12 cellular contexts compared by ENCODE assay signal in the genomic region with DNA sequence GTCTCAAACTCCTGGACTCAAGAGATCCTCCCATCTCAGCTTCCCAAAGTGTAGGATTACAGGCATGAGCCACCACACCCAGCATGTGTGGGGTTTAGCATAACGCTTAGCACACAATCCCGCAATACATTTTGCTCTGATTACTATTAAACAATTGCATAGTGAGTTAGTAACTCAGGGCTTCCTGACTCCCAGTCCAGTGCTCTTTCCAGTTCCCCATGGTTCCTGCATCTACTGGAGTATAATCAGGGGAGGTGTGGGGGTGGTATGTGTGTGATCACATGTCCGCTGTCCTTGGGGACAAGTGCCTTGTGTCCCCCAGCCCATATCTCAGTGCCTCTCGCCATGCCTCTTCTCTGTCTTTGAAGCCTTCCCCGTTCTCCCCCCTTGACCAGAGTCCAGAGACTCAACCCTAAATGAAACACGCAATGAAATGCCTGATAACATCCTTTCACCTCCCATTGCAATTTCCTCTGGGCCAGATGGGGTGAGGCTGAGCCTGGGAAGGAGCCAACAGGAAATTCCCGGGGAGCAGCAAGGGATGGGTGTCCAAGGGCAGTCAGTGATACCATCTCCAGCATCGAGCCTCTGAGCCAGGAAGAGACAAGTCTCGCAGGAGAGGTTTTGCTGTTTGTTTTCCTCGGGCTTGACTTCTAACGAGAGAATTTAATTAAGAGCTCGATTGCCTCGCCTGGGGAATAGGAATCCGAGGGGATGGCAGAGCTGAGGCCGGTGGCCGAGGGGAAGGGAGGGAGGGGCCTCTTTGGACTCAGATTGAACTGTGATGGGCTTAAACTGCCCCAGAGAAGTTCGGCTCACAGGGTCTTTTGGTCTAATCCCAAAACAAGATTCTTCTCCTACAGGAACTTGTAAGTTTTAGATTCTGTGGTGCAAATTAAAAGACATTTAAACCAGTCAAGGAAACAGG. TPM values are rescaled to one million over a fixed set of nuclear protein-coding genes. Genes with fewer than 3 reads are reported as not detected.
DNase-seq lines count a peak whose midpoint lies in the region; ATAC-seq, FAIRE-seq and TF ChIP-seq lines count a peak whose summit lies in the region.
"Had no signal": no experiment of that assay in that cellular context is flagged by ENCODE, and none has a peak within 500 bp of the region (broad histone marks: within the 10 kb centered on the region; RNA-seq: fewer than 3 reads in every experiment).

No MANE protein-coding gene starts in this region.

- peak overlapping the region in 7 of 10 donors; percentile 26 to 74 (median 55) for H3K27ac ChIP-seq in heart right ventricle

- DNase-seq in H54 (ENCODE audit: insufficient read length, low spot score), result peak; percentile 60
- peak; percentile 70 for DNase-seq in amniotic epithelial cell (ENCODE audit: low read depth)
- peak; percentile 39 to 42 for DNase-seq in heart right ventricle
- DNase-seq in retinal pigment epithelial cell (ENCODE audit: low read depth), result no peak
- DNase-seq in Kasumi-1 (lab: John Stamatoyannopoulos, UW), result no peak
- DNase-seq in GM13976 (ENCODE audit: low spot score), result no peak
- no peak for DNase-seq in activated CD8-positive, alpha-beta memory T cell treated with anti-CD3 and anti-CD28 coated beads, Interleukin-2, amount 50 U/mL, for 4 hours
- DNase-seq in activated naive CD4-positive, alpha-beta T cell treated with anti-CD3 and anti-CD28 coated beads for 36 hours, result no peak
- DNase-seq: NCI-H1436, T-cell had no signal

- H3K4me3 ChIP-seq in heart right ventricle, result peak overlapping the region in 2 of 10 donors; percentile 6 to 8
- peak overlapping the region; percentile 13 for H3K4me3 ChIP-seq in retinal pigment epithelial cell (ENCODE audit: low read length)

- peaks cover 0 to 7% (median 0%) of the 10 kb centered on the region in 11 donors for H3K9me3 ChIP-seq in heart right ventricle

- no peak overlapping the region for H3K4me3 Mint-ChIP-seq in activated naive CD4-positive, alpha-beta T cell treated with anti-CD3 and anti-CD28 coated beads for 36 hours
- H3K4me3 Mint-ChIP-seq: dendritic cell treated with granulocyte-macrophage colony-stimulating factor and Interleukin-4, amounts not matched to agents 40 ng/mL and 50 ng/mL, for 4 days; memory B cell; T-cell had no signal

- no peak overlapping the region for H3K27ac Mint-ChIP-seq in activated naive CD4-positive, alpha-beta T cell treated with anti-CD3 and anti-CD28 coated beads for 36 hours
- H3K27ac Mint-ChIP-seq: dendritic cell treated with granulocyte-macrophage colony-stimulating factor and Interleukin-4, amounts not matched to agents 40 ng/mL and 50 ng/mL, for 4 days; memory B cell had no signal

- peaks cover 0 to 17% (median 7%) of the 10 kb centered on the region in 9 donors for H3K4me1 ChIP-seq in heart right ventricle

- no peak; the same call in 1 of the 2 replicates for TF ChIP-seq POLR2A in H54 (IDR thresholded peaks at IDR 0.05; ENCODE audit: low read depth, low read length)

- no peaks in the 10 kb centered on the region for H3K36me3 Mint-ChIP-seq in activated naive CD4-positive, alpha-beta T cell treated with anti-CD3 and anti-CD28 coated beads for 36 hours (ENCODE audit: low read depth)

- intact Hi-C loops in heart right ventricle (cut with DNase I), result loop anchor here in 2 of 10 donors (5.0 to 10.0 kb wide), 2 partner anchors 42 to 50 kb away; no protein-coding TSS in a partner anchor
- intact Hi-C loops in activated naive CD4-positive, alpha-beta T cell treated with anti-CD3 and anti-CD28 coated beads for 36 hours (cut with micrococcal nuclease), result no loop called here

- ATAC-seq in heart right ventricle, result peak; percentile 28 to 92 (median 84)
- ATAC-seq: T-cell had no signal

- CTCF ChIA-PET in activated naive CD4-positive, alpha-beta T cell treated with anti-CD3 and anti-CD28 coated beads for 36 hours (lab: Charles Lee), result interaction anchor here (0.5 kb wide), 1 partner anchor 12 kb away, joined by 3 read pairs; no protein-coding TSS in a partner anchor

- TF ChIP-seq CTCF in heart right ventricle (IDR thresholded peaks at IDR 0.05), result no peak
- no peak for TF ChIP-seq CTCF in retinal pigment epithelial cell (conservative IDR thresholded peaks at IDR 0.05; ENCODE audit: low read depth, low read length)
- TF ChIP-seq CTCF in GM13976 (IDR thresholded peaks at IDR 0.05; ENCODE audit: borderline replicate concordance, control extremely low read depth, extremely low read depth, insufficient read depth, missing control alignments), result no peak

- peaks cover 23% of the 10 kb centered on the region for H3K27me3 Mint-ChIP-seq in activated naive CD4-positive, alpha-beta T cell treated with anti-CD3 and anti-CD28 coated beads for 36 hours (ENCODE audit: low read depth)

- WGBS in heart right ventricle, 2 donors, result 20 to 25% methylated on average over 17 of the region's 17 CpGs

- FAIRE-seq in H54 (lab: Jason Lieb, UNC), result peak; percentile 75

- peaks cover 0 to 7% (median 4%) of the 10 kb centered on the region in 7 donors for H3K27me3 ChIP-seq in heart right ventricle

- H3K36me3 ChIP-seq in heart right ventricle, result no peaks in the 10 kb centered on the region

- H3K4me1 Mint-ChIP-seq in activated naive CD4-positive, alpha-beta T cell treated with anti-CD3 and anti-CD28 coated beads for 36 hours (ENCODE audit: low read depth), result no peaks in the 10 kb centered on the region
- H3K4me1 Mint-ChIP-seq: memory B cell, T-cell had no signal

- peaks cover 3% of the 10 kb centered on the region for H3K9me3 Mint-ChIP-seq in activated naive CD4-positive, alpha-beta T cell treated with anti-CD3 and anti-CD28 coated beads for 36 hours

- in situ Hi-C loops in GM13976 (cut with MboI; ENCODE audit: low sequenced_read_pairs, unreplicated experiment), result no loop called here

RNA-seq across cellular contexts. Expression of a gene that starts 7.7 kb away (rescaled TPM):
- not detected for total RNA-seq in heart right ventricle
- under 1 TPM; 0.01 to 0.07 TPM for polyA plus RNA-seq in heart right ventricle
- total RNA-seq in activated naive CD4-positive, alpha-beta T cell treated with anti-CD3 and anti-CD28 coated beads for 36 hours, result not detected
- total RNA-seq: T-cell had no signal

RNA-seq across cellular contexts. Expression of a gene that starts 56.3 kb away (rescaled TPM):
- 10 to 100 TPM; 26.3 to 40.1 (median 32.2) TPM for total RNA-seq in heart right ventricle
- polyA plus RNA-seq in heart right ventricle, result 1 to 10 TPM; 6.4 to 7.7 TPM
- total RNA-seq in activated naive CD4-positive, alpha-beta T cell treated with anti-CD3 and anti-CD28 coated beads for 36 hours, result 10 to 100 TPM; 12.6 to 13.7 TPM

Comparison
In these comparisons a context has a peak if more than half of its experiments do, and no peak if none do; other contexts are left out.
1. DNase-seq: peak in H54 (single experiment), amniotic epithelial cell (single experiment) and heart right ventricle (2 of 2); none in retinal pigment epithelial cell (single experiment), Kasumi-1 (0 of 2), GM13976 (single experiment), activated CD8-positive, alpha-beta memory T cell treated with anti-CD3 and anti-CD28 coated beads, Interleukin-2, amount 50 U/mL, for 4 hours (single experiment) and activated naive CD4-positive, alpha-beta T cell treated with anti-CD3 and anti-CD28 coated beads for 36 hours (single experiment).